Comparison of ENCODE assay signal across 15 cellular contexts in the genomic region with DNA sequence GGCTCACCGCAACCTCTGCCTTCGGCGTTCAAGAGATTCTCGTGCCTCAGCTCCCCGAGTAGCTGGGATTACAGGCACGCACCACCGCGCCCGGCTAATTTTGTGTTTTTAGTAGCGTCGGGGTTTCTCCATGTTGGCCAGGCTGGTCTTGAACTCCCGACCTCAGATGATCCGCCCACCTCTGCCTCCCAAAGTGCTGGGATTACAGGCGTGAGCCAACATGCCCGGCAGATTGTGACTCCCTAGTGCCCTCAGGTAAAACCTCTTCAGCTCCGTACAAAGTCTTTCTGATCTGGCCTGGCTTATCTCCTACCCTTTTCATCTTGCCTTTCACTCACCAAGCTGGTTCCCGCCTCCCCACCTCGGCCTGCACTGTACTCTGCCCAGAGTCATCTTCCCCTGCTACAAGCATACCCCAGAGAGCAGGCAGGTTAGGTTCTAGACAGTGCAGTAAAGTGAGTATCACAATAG. TPM values are rescaled to one million over a fixed set of nuclear protein-coding genes. Genes with fewer than 3 reads are reported as not detected.
DNase-seq lines count a peak whose midpoint lies in the region; ATAC-seq and TF ChIP-seq lines count a peak whose summit lies in the region.
"Had no signal": no experiment of that assay in that cellular context is flagged by ENCODE, and none has a peak within 500 bp of the region (broad histone marks: within the 10 kb centered on the region; RNA-seq: fewer than 3 reads in every experiment).

No MANE protein-coding gene starts in this region.

- H3K27me3 ChIP-seq in muscle layer of colon (ENCODE audit: control insufficient read depth in 1 of 2, insufficient read depth in 2 of 2, low read length in 2 of 2) (no peaks in the 10 kb centered on the region), SJCRH30 (no peaks in the 10 kb centered on the region), sigmoid colon (no peaks in the 10 kb centered on the region)

- no peak for TF ChIP-seq EP300 in sigmoid colon (IDR thresholded peaks at IDR 0.05)

- ATAC-seq in esophagus mucosa, result peak; percentile 78

- H3K36me3 ChIP-seq in muscle layer of colon (ENCODE audit: insufficient read depth, low read length) (peaks cover 6% of the 10 kb centered on the region), SJCRH30 (no peaks in the 10 kb centered on the region), sigmoid colon (no peaks in the 10 kb centered on the region)

- no peak for TF ChIP-seq CTCF in sigmoid colon (IDR thresholded peaks at IDR 0.05)

- H3K4me1 ChIP-seq in muscle layer of colon (ENCODE audit: insufficient read depth, low read length) (peaks cover 44% of the 10 kb centered on the region), SJCRH30 (no peaks in the 10 kb centered on the region), sigmoid colon (peaks cover 0 to 71% (median 59%) of the 10 kb centered on the region in 4 donors)

- H3K9me3 ChIP-seq in muscle layer of colon (ENCODE audit: low read length) (no peaks in the 10 kb centered on the region), SJCRH30 (replicated peaks) (no peaks in the 10 kb centered on the region), sigmoid colon (no peaks in the 10 kb centered on the region)

- DNase-seq in D341Med (ENCODE audit: low spot score) (peak; percentile 43), NCI-H69 (lab: John Stamatoyannopoulos, UW) (peak; percentile 50), NAMALWA (ENCODE audit: low spot score) (no peak), SKM-1 (lab: John Stamatoyannopoulos, UW; ENCODE audit: unreplicated experiment) (no peak), SJCRH30 (no peak), sigmoid colon (no peak)
- DNase-seq: EL; KG1; NCI-H1436 treated with DMSO at 0.1 percent for 48 hours; SIG-M5; stimulated activated CD4-positive, alpha-beta T cell treated with anti-CD3 and anti-CD28 coated beads, Interleukin-4, amount 100 ng/mL, for 1 hour; stimulated activated naive CD4-positive, alpha-beta T cell had no signal

- H3K4me3 ChIP-seq in muscle layer of colon (ENCODE audit: low read depth in 1 of 2, low read length in 2 of 2), result no peak overlapping the region
- no peak overlapping the region for H3K4me3 ChIP-seq in SJCRH30
- H3K4me3 ChIP-seq in sigmoid colon, result no peak overlapping the region

- H3K27ac ChIP-seq in muscle layer of colon (ENCODE audit: low read depth, low read length) (no peak overlapping the region), SJCRH30 (no peak overlapping the region), sigmoid colon (peak overlapping the region in 2 of 4 donors; percentile 12 to 41)

- intact Hi-C loops in sigmoid colon (cut with DNase I), result no loop called here

- H3K9ac ChIP-seq in muscle layer of colon (ENCODE audit: low read length), result peak overlapping the region; percentile 36

- 61 to 80% methylated on average over 18 of the region's 18 CpGs for WGBS in sigmoid colon, 2 donors

- no peak for TF ChIP-seq POLR2A in sigmoid colon (IDR thresholded peaks at IDR 0.05)

RNA-seq across cellular contexts. Expression of gene BICRA, which starts 15.0 kb away (rescaled TPM):
- 7.9 TPM for total RNA-seq in esophagus mucosa
- total RNA-seq in SJCRH30 (2014; rRNA removed; shearing (Covaris generic)), result 0.95 and 3.9 TPM in 2 replicates
- total RNA-seq in sigmoid colon, result 10 to 100 TPM in 3 of 4 donors, 1 to 10 TPM in 1; 2.9 to 21.6 (median 11.2) TPM
- 10 to 100 TPM in 1 of 3 donors, 1 to 10 TPM in 2; 1.8 to 12.7 (median 2.5) TPM for polyA plus RNA-seq in sigmoid colon

RNA-seq across cellular contexts. Expression of gene ZNF541, which starts 51.0 kb away (rescaled TPM):
- total RNA-seq in esophagus mucosa (0.08 TPM), sigmoid colon (1 to 10 TPM in 3 of 4 donors, not detected in 1; 1.1 to 1.7 (median 1.5) TPM)
- not detected in 2 replicates for total RNA-seq in SJCRH30 (2014; rRNA removed; shearing (Covaris generic))
- under 1 TPM in 1 of 3 donors, not detected in 2; 0.22 TPM for polyA plus RNA-seq in sigmoid colon
- total RNA-seq: B cell had no signal

Comparison
In these comparisons a context has a peak if more than half of its experiments do, and no peak if none do; other contexts are left out.
1. DNase-seq: peak in D341Med (single experiment) and NCI-H69 (single experiment); none in NAMALWA (single experiment), SKM-1 (single experiment), SJCRH30 (0 of 2) and sigmoid colon (single experiment).